ENCODE assay signal across 15 cellular contexts in genomic region chr6:131960371-131961133, GRCh38. TPM values are rescaled to one million over a fixed set of nuclear protein-coding genes. Genes with fewer than 3 reads are reported as not detected.
DNase-seq lines count a peak whose midpoint lies in the region; ATAC-seq and TF ChIP-seq lines count a peak whose summit lies in the region.
"Had no signal": no experiment of that assay in that cellular context is flagged by ENCODE, and none has a peak within 500 bp of the region (broad histone marks: within the 10 kb centered on the region; RNA-seq: fewer than 3 reads in every experiment).

No MANE protein-coding gene starts in this region.

- H3K4me3 ChIP-seq in AG10803 (ENCODE audit: low read length): no peak overlapping the region
- H3K4me3 ChIP-seq in right lobe of liver: no peak overlapping the region
- no peak overlapping the region for H3K4me3 ChIP-seq in vagina
- H3K4me3 ChIP-seq: left lung had no signal

- H3K36me3 Mint-ChIP-seq in chondrocyte (ENCODE audit: low read depth): no peaks in the 10 kb centered on the region
- H3K36me3 Mint-ChIP-seq: activated CD4-positive, alpha-beta memory T cell treated with anti-CD3 and anti-CD28 coated beads for 36 hours; CD8-positive, alpha-beta T cell had no signal

- 35% methylated on average over 6 of the region's 6 CpGs for WGBS in right lobe of liver (ENCODE audit: insufficient coverage, low coverage, low lambda C conversion rate, missing lambda C conversion rate)

- no peak overlapping the region for H3K4me3 Mint-ChIP-seq in chondrocyte (ENCODE audit: unreplicated experiment)
- H3K4me3 Mint-ChIP-seq: activated CD4-positive, alpha-beta memory T cell treated with anti-CD3 and anti-CD28 coated beads for 36 hours; CD8-positive, alpha-beta T cell; central memory CD8-positive, alpha-beta T cell had no signal

- H3K4me1 Mint-ChIP-seq in chondrocyte (ENCODE audit: low read depth): peaks cover 14% of the 10 kb centered on the region
- H3K4me1 Mint-ChIP-seq: central memory CD8-positive, alpha-beta T cell had no signal

- H3K27me3 ChIP-seq in right lobe of liver (no peaks in the 10 kb centered on the region), vagina (no peaks in the 10 kb centered on the region)
- H3K27me3 ChIP-seq: left lung had no signal

- TF ChIP-seq CTCF in AG10803 (conservative IDR thresholded peaks at IDR 0.05; ENCODE audit: low read length) (peak; percentile 50), chondrocyte (IDR thresholded peaks at IDR 0.05) (peak; percentile 81), right lobe of liver (IDR thresholded peaks at IDR 0.05) (peak; percentile 26 to 47 (median 42)), vagina (IDR thresholded peaks at IDR 0.05) (no peak)

- no peak overlapping the region for H3K27ac Mint-ChIP-seq in chondrocyte (ENCODE audit: unreplicated experiment)
- H3K27ac Mint-ChIP-seq: activated CD4-positive, alpha-beta memory T cell treated with anti-CD3 and anti-CD28 coated beads for 36 hours; CD8-positive, alpha-beta T cell had no signal

- H3K27ac ChIP-seq in right lobe of liver: no peak overlapping the region
- no peak overlapping the region for H3K27ac ChIP-seq in vagina
- H3K27ac ChIP-seq: left lung had no signal

- intact Hi-C loops in right lobe of liver (cut with DNase I) (no loop called here), vagina (cut with DNase I) (no loop called here)

- DNase-seq in AG10803 (ENCODE audit: low read depth) (peak; percentile 53), HT1080 (ENCODE audit: low read depth) (peak; percentile 17), chondrocyte (ENCODE audit: low spot score) (no peak), right lobe of liver (no peak), vagina (ENCODE audit: extremely low spot score in 2 of 2) (no peak), left lobe of liver (ENCODE audit: low spot score) (no peak), NCI-H2081 treated with DMSO at 0.1 percent for 48 hours (lab: John Stamatoyannopoulos, UW) (no peak)
- DNase-seq: activated CD4-positive, alpha-beta memory T cell treated with anti-CD3 and anti-CD28 coated beads for 36 hours; CD8-positive, alpha-beta T cell; left lung; nucleus accumbens; RPMI8226; stimulated activated naive CD8-positive, alpha-beta T cell treated with anti-CD3 and anti-CD28 coated beads, Interleukin-15, Interleukin-2, amounts not matched to agents 100 U/mL and 50 U/mL, for 24 hours had no signal

- H3K36me3 ChIP-seq in right lobe of liver (no peaks in the 10 kb centered on the region), vagina (no peaks in the 10 kb centered on the region)
- H3K36me3 ChIP-seq: left lung had no signal

- no peaks in the 10 kb centered on the region for H3K27me3 Mint-ChIP-seq in chondrocyte (ENCODE audit: low read depth)
- H3K27me3 Mint-ChIP-seq: central memory CD8-positive, alpha-beta T cell had no signal

- H3K4me1 ChIP-seq in right lobe of liver (peaks cover 0 to 24% (median 7%) of the 10 kb centered on the region in 4 donors), vagina (no peaks in the 10 kb centered on the region)
- H3K4me1 ChIP-seq: left lung had no signal

- H3K9me3 ChIP-seq in right lobe of liver (no peaks in the 10 kb centered on the region), vagina (no peaks in the 10 kb centered on the region)
- H3K9me3 ChIP-seq: left lung had no signal

- no peaks in the 10 kb centered on the region for H3K9me3 Mint-ChIP-seq in chondrocyte (ENCODE audit: low read depth)
- H3K9me3 Mint-ChIP-seq: activated CD4-positive, alpha-beta memory T cell treated with anti-CD3 and anti-CD28 coated beads for 36 hours; CD8-positive, alpha-beta T cell; central memory CD8-positive, alpha-beta T cell had no signal

- ATAC-seq in right lobe of liver (no peak), GM18498 (IDR thresholded peaks at IDR 0.05; ENCODE audit: unreplicated experiment) (no peak), left lobe of liver (no peak)
- ATAC-seq: CD8-positive, alpha-beta T cell; left lung; stimulated activated naive CD8-positive, alpha-beta T cell treated with anti-CD3 and anti-CD28 coated beads, Interleukin-15, Interleukin-2, amounts not matched to agents 100 U/mL and 50 U/mL, for 24 hours had no signal

- TF ChIP-seq POLR2A in right lobe of liver (IDR thresholded peaks at IDR 0.05) (no peak), vagina (IDR thresholded peaks at IDR 0.05) (no peak)

RNA-seq across cellular contexts. Expression of gene CCN2, which starts 9.4 kb away (rescaled TPM):
- 25.7 and 41.6 TPM in 2 replicates for total RNA-seq in HT1080 (2014; rRNA removed; shearing (Covaris generic))
- polyA plus RNA-seq in HT1080 (2015; cell fraction: cytosol; rRNA removed): 411 and 567 TPM in 2 replicates
- 1,331 and 1,345 TPM in 2 replicates for polyA plus RNA-seq in HT1080 (2015; cell fraction: nucleus; rRNA removed)
- total RNA-seq in chondrocyte (1,296 to 1,346 TPM (median 1,334 TPM) in 3 replicates), right lobe of liver (10 to 100 TPM in 5 of 6 experiments, 1 to 10 TPM in 1; 3.4 to 82.9 (median 54.3) TPM), vagina (118 TPM), left lobe of liver (6.7 TPM)
- total RNA-seq: activated CD4-positive, alpha-beta memory T cell treated with anti-CD3 and anti-CD28 coated beads for 36 hours had no signal

Comparison
In these comparisons a context has a peak if more than half of its experiments do, and no peak if none do; other contexts are left out.
1. DNase-seq: peak in AG10803 (single experiment) and HT1080 (single experiment); none in chondrocyte (single experiment), right lobe of liver (0 of 3), vagina (0 of 2), left lobe of liver (single experiment) and NCI-H2081 treated with DMSO at 0.1 percent for 48 hours (single experiment).
2. CTCF ChIP-seq: peak in AG10803 (single experiment), chondrocyte (single experiment) and right lobe of liver (4 of 4); none in vagina (0 of 3).
3. RNA of gene CCN2, which starts 9.4 kb away (total RNA-seq): 1,296 to 1,346 TPM in chondrocyte; 118 TPM in vagina (single experiment), 3.4 to 82.9 TPM in right lobe of liver, 25.7 to 41.6 TPM in HT1080 and 6.7 TPM in left lobe of liver (single experiment); every median in the first group is over 10 times any median in the second.